Comparison of ENCODE assay signal across 13 cellular contexts in the genomic region with DNA sequence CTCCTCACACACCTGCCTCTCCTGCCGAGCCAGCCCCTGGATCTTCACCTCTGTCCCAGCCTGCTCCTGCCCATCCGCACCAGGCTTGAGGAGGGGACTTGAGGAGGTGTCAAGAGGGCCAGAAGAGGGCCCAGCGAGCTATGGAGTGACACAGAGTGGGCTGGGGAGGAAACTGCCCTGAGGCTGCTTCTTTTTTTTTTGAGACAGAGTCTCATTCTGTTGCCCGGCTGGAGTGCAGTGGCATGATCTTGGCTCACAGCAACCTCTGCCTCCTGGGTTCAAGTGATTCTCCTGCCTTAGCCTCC. TPM values are rescaled to one million over a fixed set of nuclear protein-coding genes. Genes with fewer than 3 reads are reported as not detected.
A peak's percentile ranks its signal among the peaks of the same experiment; 100 is the strongest.
DNase-seq lines count a peak whose midpoint lies in the region; ATAC-seq and TF ChIP-seq lines count a peak whose summit lies in the region.
"Had no signal": no experiment of that assay in that cellular context is flagged by ENCODE, and none has a peak within 500 bp of the region (broad histone marks: within the 10 kb centered on the region; RNA-seq: fewer than 3 reads in every experiment).

No MANE protein-coding gene starts in this region.

- H3K27ac ChIP-seq in lung (ENCODE audit: low read depth in 1 of 2, low read length in 1 of 2): no peak overlapping the region
- H3K27ac ChIP-seq: uterus had no signal

- no peaks in the 10 kb centered on the region for H3K9me3 Mint-ChIP-seq in activated CD4-positive, alpha-beta T cell treated with anti-CD3 and anti-CD28 coated beads, Interleukin-2, amount 10 ng/mL, durations not matched to agents 24 days and 14 days
- H3K9me3 Mint-ChIP-seq: stimulated activated memory B cell treated with anti-CD40 and anti-IgM and Interleukin-4, amounts not matched to agents 10 μg/mL and 1 μg/mL and 100 μg/mL, for 72 hours had no signal

- peak; percentile 58 for DNase-seq in activated CD4-positive, alpha-beta T cell treated with anti-CD3 and anti-CD28 coated beads, Interleukin-2, amount 10 ng/mL, durations not matched to agents 24 days and 14 days
- no peak for DNase-seq in activated CD4-positive, alpha-beta T cell treated with anti-CD3 and anti-CD28 coated beads for 48 hours
- DNase-seq in DMS79 (lab: John Stamatoyannopoulos, UW) (peak; percentile 96), T-helper 17 cell (no peak), lung (ENCODE audit: low spot score) (peak; percentile 37), cerebellar cortex (ENCODE audit: low spot score) (no peak), SHP77 (lab: John Stamatoyannopoulos, UW) (no peak)
- DNase-seq: ACHN, H7, small intestine, uterus had no signal

- H3K4me1 ChIP-seq in lung (ENCODE audit: control insufficient read depth in 2 of 2, insufficient read depth in 2 of 2, low read length in 2 of 2): peaks cover 0 to 3% of the 10 kb centered on the region in 2 donors
- H3K4me1 ChIP-seq: uterus had no signal

- peak overlapping the region; percentile 70 for H3K4me3 Mint-ChIP-seq in activated CD4-positive, alpha-beta T cell treated with anti-CD3 and anti-CD28 coated beads, Interleukin-2, amount 10 ng/mL, durations not matched to agents 24 days and 14 days
- H3K4me3 Mint-ChIP-seq in T-helper 17 cell: peak overlapping the region; percentile 90
- H3K4me3 Mint-ChIP-seq: stimulated activated memory B cell treated with anti-CD40 and anti-IgM and Interleukin-4, amounts not matched to agents 10 μg/mL and 1 μg/mL and 100 μg/mL, for 72 hours had no signal

- ATAC-seq in T-helper 17 cell (peak; percentile 6), lung (ENCODE audit: insufficient read depth, low FRiP score) (no peak), GM19452 (IDR thresholded peaks at IDR 0.05; ENCODE audit: unreplicated experiment) (no peak)

- peaks cover 17% of the 10 kb centered on the region for H3K4me1 Mint-ChIP-seq in activated CD4-positive, alpha-beta T cell treated with anti-CD3 and anti-CD28 coated beads, Interleukin-2, amount 10 ng/mL, durations not matched to agents 24 days and 14 days
- H3K4me1 Mint-ChIP-seq in T-helper 17 cell: peaks cover 16% of the 10 kb centered on the region
- H3K4me1 Mint-ChIP-seq: stimulated activated memory B cell treated with anti-CD40 and anti-IgM and Interleukin-4, amounts not matched to agents 10 μg/mL and 1 μg/mL and 100 μg/mL, for 72 hours had no signal

- no peak overlapping the region for H3K4me3 ChIP-seq in lung
- H3K4me3 ChIP-seq: uterus had no signal

- TF ChIP-seq CTCF in lung (IDR thresholded peaks at IDR 0.05; ENCODE audit: control extremely low read depth, extremely low read depth): no peak

- no peaks in the 10 kb centered on the region for H3K9me3 ChIP-seq in T-helper 17 cell (ENCODE audit: control insufficient read depth, low read length, poor library complexity, severe bottlenecking)
- H3K9me3 ChIP-seq in lung (ENCODE audit: control insufficient read depth in 2 of 2, insufficient read depth in 1 of 2, low read length in 1 of 2): no peaks in the 10 kb centered on the region
- H3K9me3 ChIP-seq: uterus had no signal

- H3K36me3 Mint-ChIP-seq in activated CD4-positive, alpha-beta T cell treated with anti-CD3 and anti-CD28 coated beads, Interleukin-2, amount 10 ng/mL, durations not matched to agents 24 days and 14 days (ENCODE audit: low read depth): no peaks in the 10 kb centered on the region
- H3K36me3 Mint-ChIP-seq in T-helper 17 cell (ENCODE audit: low read depth): no peaks in the 10 kb centered on the region
- H3K36me3 Mint-ChIP-seq: stimulated activated memory B cell treated with anti-CD40 and anti-IgM and Interleukin-4, amounts not matched to agents 10 μg/mL and 1 μg/mL and 100 μg/mL, for 72 hours had no signal

- no peaks in the 10 kb centered on the region for H3K27me3 ChIP-seq in lung (ENCODE audit: control insufficient read depth, insufficient read depth)
- H3K27me3 ChIP-seq: uterus had no signal

- no peaks in the 10 kb centered on the region for H3K27me3 Mint-ChIP-seq in activated CD4-positive, alpha-beta T cell treated with anti-CD3 and anti-CD28 coated beads, Interleukin-2, amount 10 ng/mL, durations not matched to agents 24 days and 14 days
- H3K27me3 Mint-ChIP-seq in T-helper 17 cell: no peaks in the 10 kb centered on the region

- H3K27ac Mint-ChIP-seq in activated CD4-positive, alpha-beta T cell treated with anti-CD3 and anti-CD28 coated beads, Interleukin-2, amount 10 ng/mL, durations not matched to agents 24 days and 14 days: peak overlapping the region; percentile 68
- peak overlapping the region; percentile 91 for H3K27ac Mint-ChIP-seq in T-helper 17 cell
- H3K27ac Mint-ChIP-seq: stimulated activated memory B cell treated with anti-CD40 and anti-IgM and Interleukin-4, amounts not matched to agents 10 μg/mL and 1 μg/mL and 100 μg/mL, for 72 hours had no signal

- WGBS in lung, 2 donors: 50 to 72% methylated on average over 4 of the region's 4 CpGs

- intact Hi-C loops in activated CD4-positive, alpha-beta T cell treated with anti-CD3 and anti-CD28 coated beads, Interleukin-2, amount 10 ng/mL, durations not matched to agents 24 days and 14 days (cut with micrococcal nuclease): no loop called here

- H3K36me3 ChIP-seq in lung (ENCODE audit: control insufficient read depth in 2 of 2, insufficient read depth in 2 of 2, low read length in 2 of 2): no peaks in the 10 kb centered on the region
- H3K36me3 ChIP-seq: uterus had no signal

RNA-seq across cellular contexts. Expression of gene CDON, which starts 21.9 kb away (rescaled TPM):
- 1.9 TPM in 2 replicates for total RNA-seq in activated CD4-positive, alpha-beta T cell treated with anti-CD3 and anti-CD28 coated beads, Interleukin-2, amount 10 ng/mL, durations not matched to agents 24 days and 14 days
- total RNA-seq in T-helper 17 cell (1 to 10 TPM; 2.0 TPM), lung (10 to 100 TPM; 17.8 to 25.6 TPM)
- polyA plus RNA-seq in lung: 1 to 10 TPM; 1.5 to 1.9 TPM

Comparison
In these comparisons a context has a peak if more than half of its experiments do, and no peak if none do; other contexts are left out.
1. DNase-seq: peak in activated CD4-positive, alpha-beta T cell treated with anti-CD3 and anti-CD28 coated beads, Interleukin-2, amount 10 ng/mL, durations not matched to agents 24 days and 14 days (single experiment), DMS79 (single experiment) and lung (single experiment); none in activated CD4-positive, alpha-beta T cell treated with anti-CD3 and anti-CD28 coated beads for 48 hours (single experiment), T-helper 17 cell (0 of 3), cerebellar cortex (single experiment) and SHP77 (0 of 2).